ENCODE assay signal across 10 cellular contexts in the genomic region with DNA sequence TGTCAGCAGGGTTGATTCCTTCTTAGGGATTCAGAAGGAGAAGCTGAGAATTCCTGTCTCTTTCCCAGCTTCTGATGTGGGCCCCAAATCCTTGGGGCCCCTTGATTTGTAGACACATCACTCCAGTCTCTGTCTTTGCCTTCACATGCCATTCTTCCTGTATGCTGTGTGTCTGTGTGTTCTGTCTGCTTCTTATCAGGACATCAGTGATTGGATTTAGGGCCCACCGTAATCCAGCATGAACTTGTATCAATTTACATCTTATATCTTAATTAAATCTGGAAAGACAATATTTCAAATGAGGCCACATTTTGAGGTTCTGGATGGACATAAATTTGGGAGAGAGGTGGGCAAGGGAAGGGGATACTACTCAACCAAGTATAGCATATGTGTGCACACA. TPM values are rescaled to one million over a fixed set of nuclear protein-coding genes. Genes with fewer than 3 reads are reported as not detected.
"Had no signal": no experiment of that assay in that cellular context is flagged by ENCODE, and none has a peak within 500 bp of the region (broad histone marks: within the 10 kb centered on the region; RNA-seq: fewer than 3 reads in every experiment).

No MANE protein-coding gene starts in this region.

- H3K36me3 ChIP-seq: HAP-1 had no signal

- H3K9ac ChIP-seq: GM23248 had no signal

- H2AFZ ChIP-seq: GM23248 had no signal

- H3K4me3 ChIP-seq: GM23248, HAP-1, K562 had no signal

- H3K4me1 ChIP-seq: HAP-1 had no signal

- H3K27ac ChIP-seq: GM23248 had no signal

- ATAC-seq: HCT116, K562 had no signal

- DNase-seq: GM23248, GOT3, H7, HFFc6, IMR-90, KG1 had no signal

RNA-seq across cellular contexts. Expression of gene NEUROD1, which starts 9.7 kb away (rescaled TPM):
- total RNA-seq: GM23248, H7, HFFc6, HT-29, IMR-90, K562 had no signal
- polyA plus RNA-seq: GM23248, IMR-90, K562 had no signal

RNA-seq across cellular contexts. Expression of gene CERKL, which starts 13.7 kb away (rescaled TPM):
- total RNA-seq: GM23248, K562 had no signal
- polyA plus RNA-seq: IMR-90 had no signal
